ENCODE assay signal across 16 cellular contexts in genomic region chr2:68663371-68664156, GRCh38. TPM values are rescaled to one million over a fixed set of nuclear protein-coding genes. Genes with fewer than 3 reads are reported as not detected.
DNase-seq lines count a peak whose midpoint lies in the region; ATAC-seq lines count a peak whose summit lies in the region.
"Had no signal": no experiment of that assay in that cellular context is flagged by ENCODE, and none has a peak within 500 bp of the region (broad histone marks: within the 10 kb centered on the region; RNA-seq: fewer than 3 reads in every experiment).

No MANE protein-coding gene starts in this region.

- H3K36me3 Mint-ChIP-seq in activated T-cell treated with anti-CD3 and anti-CD28 coated beads, Interleukin-2, amount 50 U/mL, for 72 hours (ENCODE audit: insufficient read depth in 2 of 2) = peaks cover 0 to 2% of the 10 kb centered on the region in 2 donors
- H3K36me3 Mint-ChIP-seq in activated naive CD8-positive, alpha-beta T cell treated with anti-CD3 and anti-CD28 coated beads for 36 hours = peaks cover 7% of the 10 kb centered on the region
- H3K36me3 Mint-ChIP-seq: CD4-positive, CD25-positive, alpha-beta regulatory T cell had no signal

- ATAC-seq in activated T-cell treated with anti-CD3 and anti-CD28 coated beads, Interleukin-2, amount 50 U/mL, for 72 hours (replicated peaks in 1 of 2) = peak; percentile 82 to 88
- ATAC-seq in GM21717 (IDR thresholded peaks at IDR 0.05; ENCODE audit: unreplicated experiment) = peak; percentile 86
- ATAC-seq in stimulated activated naive CD8-positive, alpha-beta T cell treated with anti-CD3 and anti-CD28 coated beads, Interleukin-15, Interleukin-2, amounts not matched to agents 100 U/mL and 50 U/mL, for 24 hours = peak; percentile 96
- no peak for ATAC-seq in left ventricle myocardium superior

- peaks cover 25% of the 10 kb centered on the region for H3K4me1 Mint-ChIP-seq in activated T-cell treated with anti-CD3 and anti-CD28 coated beads, Interleukin-2, amount 50 U/mL, for 72 hours (ENCODE audit: low read depth)
- H3K4me1 Mint-ChIP-seq in activated naive CD8-positive, alpha-beta T cell treated with anti-CD3 and anti-CD28 coated beads for 36 hours = peaks cover 48% of the 10 kb centered on the region
- H3K4me1 Mint-ChIP-seq: CD4-positive, CD25-positive, alpha-beta regulatory T cell had no signal

- H3K27ac Mint-ChIP-seq in activated T-cell treated with anti-CD3 and anti-CD28 coated beads, Interleukin-2, amount 50 U/mL, for 72 hours = no peak overlapping the region
- peak overlapping the region; percentile 74 for H3K27ac Mint-ChIP-seq in activated naive CD8-positive, alpha-beta T cell treated with anti-CD3 and anti-CD28 coated beads for 36 hours
- H3K27ac Mint-ChIP-seq: CD4-positive, CD25-positive, alpha-beta regulatory T cell had no signal

- H3K9me3 Mint-ChIP-seq in activated T-cell treated with anti-CD3 and anti-CD28 coated beads, Interleukin-2, amount 50 U/mL, for 72 hours = peaks cover 0 to 3% of the 10 kb centered on the region in 2 donors
- peaks cover 11% of the 10 kb centered on the region for H3K9me3 Mint-ChIP-seq in activated naive CD8-positive, alpha-beta T cell treated with anti-CD3 and anti-CD28 coated beads for 36 hours

- H3K4me3 Mint-ChIP-seq in activated T-cell treated with anti-CD3 and anti-CD28 coated beads, Interleukin-2, amount 50 U/mL, for 72 hours = peak overlapping the region in 1 of 2 donors; percentile 14
- peak overlapping the region; percentile 20 for H3K4me3 Mint-ChIP-seq in activated naive CD8-positive, alpha-beta T cell treated with anti-CD3 and anti-CD28 coated beads for 36 hours
- H3K4me3 Mint-ChIP-seq: CD4-positive, CD25-positive, alpha-beta regulatory T cell had no signal

- H3K27me3 Mint-ChIP-seq in activated T-cell treated with anti-CD3 and anti-CD28 coated beads, Interleukin-2, amount 50 U/mL, for 72 hours (ENCODE audit: low read depth) = peaks cover 19% of the 10 kb centered on the region
- peaks cover 20% of the 10 kb centered on the region for H3K27me3 Mint-ChIP-seq in activated naive CD8-positive, alpha-beta T cell treated with anti-CD3 and anti-CD28 coated beads for 36 hours

- DNase-seq in activated T-cell treated with anti-CD3 and anti-CD28 coated beads, Interleukin-2, amount 50 U/mL, for 72 hours = peak in 1 of 2 donors; percentile 19
- DNase-seq in activated T-cell treated with anti-CD3 and anti-CD28 coated beads, Interleukin-2, amount 50 U/mL, for 1 hour = no peak
- peak; percentile 60 for DNase-seq in activated naive CD8-positive, alpha-beta T cell treated with anti-CD3 and anti-CD28 coated beads for 36 hours
- DNase-seq in stimulated activated naive CD8-positive, alpha-beta T cell treated with anti-CD3 and anti-CD28 coated beads, Interleukin-15, Interleukin-2, amounts not matched to agents 100 U/mL and 50 U/mL, for 24 hours = peak; percentile 45
- DNase-seq in left ventricle myocardium superior = no peak
- DNase-seq in NCI-H82 (lab: John Stamatoyannopoulos, UW) = no peak
- DNase-seq: AML-193; CD4-positive, CD25-positive, alpha-beta regulatory T cell; DMS79; NCI-H1417 treated with DMSO at 0.1 percent for 48 hours; NCI-H2029; NCI-H510A; SIG-M5 had no signal

- intact Hi-C loops in left ventricle myocardium superior (cut with micrococcal nuclease) = no loop called here

RNA-seq across cellular contexts. Expression of gene PROKR1, which starts 20.2 kb away (rescaled TPM):
- total RNA-seq in activated T-cell treated with anti-CD3 and anti-CD28 coated beads, Interleukin-2, amount 50 U/mL, for 72 hours = not detected
- under 1 TPM; 0.52 to 0.60 TPM for total RNA-seq in activated naive CD8-positive, alpha-beta T cell treated with anti-CD3 and anti-CD28 coated beads for 36 hours
- total RNA-seq in left ventricle myocardium superior = not detected
- total RNA-seq: CD4-positive, CD25-positive, alpha-beta regulatory T cell; G401; LHCN-M2 had no signal

Comparison
In these comparisons a context has a peak if more than half of its experiments do, and no peak if none do; other contexts are left out.
1. DNase-seq: peak in activated naive CD8-positive, alpha-beta T cell treated with anti-CD3 and anti-CD28 coated beads for 36 hours (single experiment) and stimulated activated naive CD8-positive, alpha-beta T cell treated with anti-CD3 and anti-CD28 coated beads, Interleukin-15, Interleukin-2, amounts not matched to agents 100 U/mL and 50 U/mL, for 24 hours (single experiment); none in activated T-cell treated with anti-CD3 and anti-CD28 coated beads, Interleukin-2, amount 50 U/mL, for 1 hour (single experiment), left ventricle myocardium superior (single experiment) and NCI-H82 (single experiment).